19 cellular contexts compared by ENCODE assay signal in genomic region chr1:201429771-201430501, GRCh38. TPM values are rescaled to one million over a fixed set of nuclear protein-coding genes. Genes with fewer than 3 reads are reported as not detected.
DNase-seq lines count a peak whose midpoint lies in the region; ATAC-seq and TF ChIP-seq lines count a peak whose summit lies in the region.
"Had no signal": no experiment of that assay in that cellular context is flagged by ENCODE, and none has a peak within 500 bp of the region (broad histone marks: within the 10 kb centered on the region; RNA-seq: fewer than 3 reads in every experiment).

No MANE protein-coding gene starts in this region.

- no peaks in the 10 kb centered on the region for H3K27me3 ChIP-seq in psoas muscle (ENCODE audit: insufficient read depth in 3 of 3, low read length in 2 of 3)
- H3K27me3 ChIP-seq: BLaER1, Peyer's patch had no signal

- peak overlapping the region; percentile 93 for H3K27ac ChIP-seq in psoas muscle
- H3K27ac ChIP-seq: 22Rv1, BLaER1, Peyer's patch had no signal

- WGBS in psoas muscle, 3 donors: 51 to 58% (median 52%) methylated on average over 17 of the region's 17 CpGs

- intact Hi-C loops in psoas muscle (cut with DNase I): no loop called here
- intact Hi-C loops in sciatic nerve (cut with DNase I): no loop called here

- peaks cover 16% of the 10 kb centered on the region for H3K4me1 ChIP-seq in psoas muscle
- H3K4me1 ChIP-seq: Peyer's patch had no signal

- no peaks in the 10 kb centered on the region for H3K9me3 ChIP-seq in psoas muscle
- H3K9me3 ChIP-seq: BLaER1, Peyer's patch had no signal

- no peaks in the 10 kb centered on the region for H3K36me3 ChIP-seq in psoas muscle (ENCODE audit: insufficient read depth in 1 of 2, low read depth in 1 of 2)
- H3K36me3 ChIP-seq: BLaER1, Peyer's patch had no signal

- ATAC-seq in psoas muscle (no peak), GM21825 (IDR thresholded peaks at IDR 0.05; ENCODE audit: unreplicated experiment) (no peak), sciatic nerve (no peak)
- ATAC-seq: HCT116 had no signal

- H3K4me3 ChIP-seq in psoas muscle: peak overlapping the region; percentile 11
- H3K4me3 ChIP-seq: BLaER1, Peyer's patch had no signal

- TF ChIP-seq CTCF in psoas muscle (IDR thresholded peaks at IDR 0.05): no peak

- DNase-seq in DMS 273 (lab: John Stamatoyannopoulos, UW; ENCODE audit: unreplicated experiment) (peak; percentile 79), DMS 273 treated with DMSO at 0.1 percent for 48 hours (lab: John Stamatoyannopoulos, UW) (no peak), NCI-H526 treated with DMSO at 0.1 percent for 48 hours (lab: John Stamatoyannopoulos, UW) (peak; percentile 4), left kidney (ENCODE audit: low read depth, low spot score) (peak; percentile 41), psoas muscle (no peak), sciatic nerve (ENCODE audit: low spot score) (no peak), NCI-H146 treated with DMSO at 0.1 percent for 48 hours (lab: John Stamatoyannopoulos, UW; ENCODE audit: unreplicated experiment) (no peak)
- DNase-seq: MV-4-11, NCI-H1417 treated with DMSO at 0.1 percent for 48 hours, NCI-H2081 treated with DMSO at 0.1 percent for 48 hours, Peyer's patch, Right ventricle myocardium superior had no signal

RNA-seq across cellular contexts. Expression of gene TNNI1, which starts 8.4 kb away (rescaled TPM):
- total RNA-seq in psoas muscle (1,000 to 10,000 TPM; 2,137 to 4,600 (median 3,389) TPM), sciatic nerve (0.22 TPM)
- 1,000 to 10,000 TPM in 2 of 3 donors, 100 to 1,000 TPM in 1; 734 to 2,687 (median 2,500) TPM for polyA plus RNA-seq in psoas muscle
- total RNA-seq: HT1080, NCI-H460 had no signal
- polyA plus RNA-seq: IgD-negative memory B cell had no signal

RNA-seq across cellular contexts. Expression of gene LAD1, which starts 30.8 kb away (rescaled TPM):
- 10 to 100 TPM in 2 of 4 donors, 1 to 10 TPM in 1, under 1 TPM in 1; 0.92 to 17.7 (median 6.0) TPM for total RNA-seq in psoas muscle
- 1 to 10 TPM in 2 of 3 donors, under 1 TPM in 1; 0.23 to 7.4 (median 5.4) TPM for polyA plus RNA-seq in psoas muscle
- total RNA-seq in sciatic nerve: 0.76 TPM
- total RNA-seq: HT1080, NCI-H460 had no signal
- polyA plus RNA-seq: IgD-negative memory B cell had no signal

RNA-seq across cellular contexts. Expression of gene PHLDA3, which starts 39.1 kb away (rescaled TPM):
- total RNA-seq in psoas muscle: 100 to 1,000 TPM in 1 of 4 donors, 10 to 100 TPM in 3; 41.8 to 116 (median 78.9) TPM
- polyA plus RNA-seq in psoas muscle: 10 to 100 TPM; 42.3 to 62.4 (median 55.1) TPM
- 159 TPM for total RNA-seq in sciatic nerve

RNA-seq across cellular contexts. Expression of gene TNNT2, which starts 52.5 kb away (rescaled TPM):
- total RNA-seq in psoas muscle (10 to 100 TPM in 1 of 4 donors, 1 to 10 TPM in 3; 4.3 to 26.6 (median 6.1) TPM), sciatic nerve (63.7 TPM)
- 1 to 10 TPM in 2 of 3 donors, under 1 TPM in 1; 0.52 to 5.9 (median 4.3) TPM for polyA plus RNA-seq in psoas muscle
- total RNA-seq: HT1080, NCI-H460 had no signal
- polyA plus RNA-seq: IgD-negative memory B cell had no signal

Comparison
In these comparisons a context has a peak if more than half of its experiments do, and no peak if none do; other contexts are left out.
1. DNase-seq: peak in DMS 273 (single experiment), NCI-H526 treated with DMSO at 0.1 percent for 48 hours (single experiment) and left kidney (single experiment); none in DMS 273 treated with DMSO at 0.1 percent for 48 hours (single experiment), psoas muscle (0 of 2), sciatic nerve (single experiment) and NCI-H146 treated with DMSO at 0.1 percent for 48 hours (single experiment).
2. RNA of gene TNNI1, which starts 8.4 kb away (total RNA-seq): 2,137 to 4,600 TPM in psoas muscle; 0.22 TPM in sciatic nerve (single experiment); every median in the first group is over 1,000 times any median in the second.